16 cellular contexts compared by ENCODE assay signal in genomic region chr12:47527816-47528215, GRCh38.
"Had no signal": no experiment of that assay in that cellular context is flagged by ENCODE, and none has a peak within 500 bp of the region (broad histone marks: within the 10 kb centered on the region; RNA-seq: fewer than 3 reads in every experiment).

No MANE protein-coding gene starts in this region.

- H3K27ac Mint-ChIP-seq: activated CD8-positive, alpha-beta T cell treated with anti-CD3 and anti-CD28 coated beads for 36 hours; activated T-cell treated with anti-CD3 and anti-CD28 coated beads, Interleukin-2, amount 50 U/mL, for 72 hours; dendritic cell treated with granulocyte-macrophage colony-stimulating factor and Interleukin-4, amounts not matched to agents 40 ng/mL and 50 ng/mL, for 4 days; endodermal cell; stimulated activated naive CD8-positive, alpha-beta T cell treated with anti-CD3 and anti-CD28 coated beads, Interleukin-15, amount 100 ng/mL, for 72 hours had no signal

- H3K4me3 ChIP-seq: gastrocnemius medialis, ovary, testis had no signal

- H3K4me3 Mint-ChIP-seq: activated CD8-positive, alpha-beta T cell treated with anti-CD3 and anti-CD28 coated beads for 36 hours; activated T-cell treated with anti-CD3 and anti-CD28 coated beads, Interleukin-2, amount 50 U/mL, for 72 hours; central memory CD8-positive, alpha-beta T cell; dendritic cell treated with granulocyte-macrophage colony-stimulating factor and Interleukin-4, amounts not matched to agents 40 ng/mL and 50 ng/mL, for 4 days; endodermal cell; neural crest cell; stimulated activated naive CD8-positive, alpha-beta T cell treated with anti-CD3 and anti-CD28 coated beads, Interleukin-15, amount 100 ng/mL, for 72 hours had no signal

- H3K4me1 Mint-ChIP-seq: central memory CD8-positive, alpha-beta T cell; endodermal cell; neural crest cell; stimulated activated naive CD8-positive, alpha-beta T cell treated with anti-CD3 and anti-CD28 coated beads, Interleukin-15, amount 100 ng/mL, for 72 hours had no signal

- H3K27ac ChIP-seq: gastrocnemius medialis, ovary, testis, VCaP had no signal

- H3K9me3 ChIP-seq: gastrocnemius medialis, ovary had no signal

- H3K27me3 ChIP-seq: gastrocnemius medialis, ovary, testis had no signal

- ATAC-seq: activated CD8-positive, alpha-beta T cell treated with anti-CD3 and anti-CD28 coated beads for 36 hours; activated T-cell treated with anti-CD3 and anti-CD28 coated beads, Interleukin-2, amount 50 U/mL, for 72 hours; esophagus mucosa; gastrocnemius medialis; stimulated activated naive CD8-positive, alpha-beta T cell treated with anti-CD3 and anti-CD28 coated beads, Interleukin-15, amount 100 ng/mL, for 72 hours had no signal

- H3K36me3 ChIP-seq: gastrocnemius medialis, ovary had no signal

- H3K4me1 ChIP-seq: gastrocnemius medialis, testis had no signal

- H3K27me3 Mint-ChIP-seq: activated CD8-positive, alpha-beta T cell treated with anti-CD3 and anti-CD28 coated beads for 36 hours; stimulated activated naive CD8-positive, alpha-beta T cell treated with anti-CD3 and anti-CD28 coated beads, Interleukin-15, amount 100 ng/mL, for 72 hours had no signal

- DNase-seq: activated CD8-positive, alpha-beta memory T cell treated with anti-CD3 and anti-CD28 coated beads, Interleukin-2, amount 50 U/mL, for 4 hours; activated CD8-positive, alpha-beta T cell treated with anti-CD3 and anti-CD28 coated beads for 36 hours; activated naive CD4-positive, alpha-beta T cell; activated T-cell treated with anti-CD3 and anti-CD28 coated beads, Interleukin-2, amount 50 U/mL, for 72 hours; endodermal cell; gastrocnemius medialis; ovary; stimulated activated CD4-positive, alpha-beta T cell treated with anti-CD3 and anti-CD28 coated beads, Interleukin-4, amount 100 ng/mL, for 4 hours; stimulated activated naive CD8-positive, alpha-beta T cell treated with anti-CD3 and anti-CD28 coated beads, Interleukin-15, amount 100 ng/mL, for 72 hours; T-helper 9 cell; testis had no signal
